In genomic region chr4:54063737-54064316, GRCh38 we compare ENCODE assay signal across 8 cellular contexts. TPM values are rescaled to one million over a fixed set of nuclear protein-coding genes. Genes with fewer than 3 reads are reported as not detected.
DNase-seq lines count a peak whose midpoint lies in the region; ATAC-seq and TF ChIP-seq lines count a peak whose summit lies in the region.

No MANE protein-coding gene starts in this region.

- H3K36me3 Mint-ChIP-seq in brain = no peaks in the 10 kb centered on the region
- H3K36me3 Mint-ChIP-seq in immature natural killer cell = no peaks in the 10 kb centered on the region

- H3K4me1 Mint-ChIP-seq in brain (peaks cover 50% of the 10 kb centered on the region), immature natural killer cell (peaks cover 49 to 64% of the 10 kb centered on the region in 2 donors)

- ATAC-seq in GM18870 (IDR thresholded peaks at IDR 0.05; ENCODE audit: unreplicated experiment) (peak; percentile 32), HG03135 (IDR thresholded peaks at IDR 0.05; ENCODE audit: unreplicated experiment) (peak; percentile 40)

- H3K27me3 Mint-ChIP-seq in brain (peaks cover 11% of the 10 kb centered on the region), immature natural killer cell (ENCODE audit: low read depth in 3 of 3) (peaks cover 18 to 23% (median 20%) of the 10 kb centered on the region in 3 donors)

- peak overlapping the region; percentile 92 for H3K4me3 ChIP-seq in AG10803 (ENCODE audit: low read length)

- DNase-seq in AG10803 (ENCODE audit: low read depth) (peak; percentile 29), T follicular helper cell (ENCODE audit: low read depth) (peak; percentile 22), immature natural killer cell (peak; percentile 73 to 78 (median 74)), GDM1 (lab: John Stamatoyannopoulos, UW) (no peak)
- peak; percentile 29 for DNase-seq in stimulated activated CD4-positive, alpha-beta T cell treated with anti-CD3 and anti-CD28 coated beads, Interleukin-15, amount 100 ng/mL, for 24 hours

- H3K9me3 Mint-ChIP-seq in brain (peaks cover 0 to 6% (median 0%) of the 10 kb centered on the region in 5 experiments), immature natural killer cell (no peaks in the 10 kb centered on the region)

- peak overlapping the region; percentile 91 to 99 (median 93) for H3K4me3 Mint-ChIP-seq in brain
- H3K4me3 Mint-ChIP-seq in immature natural killer cell = peak overlapping the region; percentile 96 to 99 (median 98)

- no peak for TF ChIP-seq CTCF in AG10803 (conservative IDR thresholded peaks at IDR 0.05; ENCODE audit: low read length)
- no peak for TF ChIP-seq CTCF in brain (conservative IDR thresholded peaks at IDR 0.05)

- H3K27ac Mint-ChIP-seq in brain (peak overlapping the region; percentile 89 to 95 (median 91)), immature natural killer cell (peak overlapping the region; percentile 97 to 100 (median 100))

RNA-seq across cellular contexts. Expression of gene CHIC2, which starts 0.6 kb away (rescaled TPM):
- polyA plus RNA-seq in brain (ENCODE audit: insufficient read depth, low read depth, low replicate concordance) (11.3 TPM), immature natural killer cell (10 to 100 TPM; 77.8 to 97.0 (median 88.5) TPM)

RNA-seq across cellular contexts. Expression of gene GSX2, which starts 36.1 kb away (rescaled TPM):
- polyA plus RNA-seq in brain (ENCODE audit: insufficient read depth, low read depth, low replicate concordance) (0.19 TPM), immature natural killer cell (not detected)
